In the genomic region with DNA sequence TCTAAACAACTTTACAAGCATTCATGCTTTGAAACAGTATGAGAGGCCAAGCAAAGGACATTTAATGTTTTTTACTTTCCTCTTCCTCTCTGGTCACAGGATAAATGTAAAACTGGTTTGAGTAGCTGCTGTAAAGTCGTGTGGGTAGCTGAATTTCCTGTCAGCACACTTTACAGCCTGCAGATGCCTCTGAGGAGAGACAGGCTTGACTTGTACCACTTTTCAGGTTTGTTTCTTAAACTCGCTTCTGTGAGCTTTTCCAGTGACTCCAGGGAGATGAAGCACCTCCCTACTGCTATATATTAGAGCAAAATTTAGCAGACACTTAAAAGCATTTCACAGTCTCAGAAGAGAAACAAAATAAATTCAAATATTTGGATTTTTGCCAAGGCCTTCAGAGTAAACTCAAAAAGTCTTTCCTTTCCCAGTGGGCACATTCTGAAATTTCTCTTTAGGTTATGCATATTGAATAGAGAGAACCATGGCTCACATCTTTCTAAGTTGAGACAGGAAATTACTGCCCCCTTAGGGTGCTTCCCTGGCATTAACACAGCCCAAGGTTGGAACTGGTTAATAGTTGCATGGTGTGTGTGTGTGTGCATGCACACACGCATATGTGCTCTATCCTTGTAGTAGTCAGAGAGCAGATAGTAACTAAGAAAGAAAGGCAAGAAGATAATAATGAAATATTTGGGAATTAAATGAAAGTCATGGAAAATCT, we compare ENCODE assay signal across 11 cellular contexts.
DNase-seq lines count a peak whose midpoint lies in the region; ATAC-seq, FAIRE-seq and TF ChIP-seq lines count a peak whose summit lies in the region.
"Had no signal": no experiment of that assay in that cellular context is flagged by ENCODE, and none has a peak within 500 bp of the region (broad histone marks: within the 10 kb centered on the region; RNA-seq: fewer than 3 reads in every experiment).

No MANE protein-coding gene starts in this region.

- no peak overlapping the region for H3K4me2 ChIP-seq in H1 (ENCODE audit: insufficient read depth in 1 of 2, low read depth in 2 of 2, low read length in 2 of 2)

- no peak overlapping the region for H3K14ac ChIP-seq in H1 (ENCODE audit: insufficient read length)

- no peak for FAIRE-seq in H1 (lab: Jason Lieb, UNC)
- FAIRE-seq in GM19239 (lab: Jason Lieb, UNC) = no peak

- H3K4me1 ChIP-seq in H1 (replicated peaks in 1 of 4; ENCODE audit: control insufficient read depth in 3 of 4, insufficient read depth in 4 of 4, low read length in 3 of 4) (no peaks in the 10 kb centered on the region), rectal smooth muscle tissue (ENCODE audit: control insufficient read depth, insufficient read depth, low read length) (peaks cover 2% of the 10 kb centered on the region)

- no peak overlapping the region for H3K23ac ChIP-seq in H1 (ENCODE audit: insufficient read length)

- POLR2A ChIA-PET in H1 (lab: Charles Lee; ENCODE audit: partially characterized antibody) = no interaction called here

- H3K9ac ChIP-seq in H1 (replicated peaks in 1 of 4; ENCODE audit: extremely low read depth in 1 of 4, low read depth in 3 of 4, low read length in 3 of 4) = no peak overlapping the region
- no peak overlapping the region for H3K9ac ChIP-seq in rectal smooth muscle tissue (ENCODE audit: low read length)

- no peak for TF ChIP-seq EP300 in H1 (IDR thresholded peaks at IDR 0.05; ENCODE audit: borderline replicate concordance in 1 of 2, low read depth in 2 of 2, low read length in 2 of 2)

- H2BK120ac ChIP-seq in H1 (replicated peaks; ENCODE audit: low read depth, low read length) = no peak overlapping the region

- DNase-seq in KG1 (lab: John Stamatoyannopoulos, UW) (peak; percentile 32), H1 (ENCODE audit: low read depth in 1 of 2, low spot score in 2 of 2) (no peak), GM19239 (ENCODE audit: insufficient read length, low spot score) (no peak), NCI-H2029 treated with DMSO at 0.1 percent for 48 hours (lab: John Stamatoyannopoulos, UW) (no peak)
- DNase-seq: activated naive CD4-positive, alpha-beta T cell treated with anti-CD3 and anti-CD28 coated beads, Interleukin-2, amount 10 ng/mL, durations not matched to agents 7 days and 5 days; NK-92 treated with Interleukin-12 subunit alpha and Interleukin-12 subunit beta, amount 100 ng/mL, for 24 hours had no signal

- no peak overlapping the region for H2AK5ac ChIP-seq in H1 (ENCODE audit: low read depth, low read length)

- H3K27ac ChIP-seq in H1 (ENCODE audit: low read depth, low read length) (no peak overlapping the region), rectal smooth muscle tissue (ENCODE audit: low read depth, low read length) (peak overlapping the region; percentile 19)
- H3K27ac ChIP-seq: epithelial cell of prostate, HL-60 had no signal

- CTCF ChIA-PET in H1 (lab: Charles Lee; ENCODE audit: partially characterized antibody) = interaction anchor here (0.8 to 2.6 kb wide), 6 partner anchors 9 to 524 kb away, joined by 3 to 10 read pairs (median 4); no protein-coding TSS in a partner anchor

- no peak overlapping the region for H2BK20ac ChIP-seq in H1 (ENCODE audit: low read length)

- no peak overlapping the region for H3K18ac ChIP-seq in H1 (ENCODE audit: extremely low read depth, low read length)

- no peak overlapping the region for H4K8ac ChIP-seq in H1 (ENCODE audit: extremely low read depth, insufficient read depth, low read length)

- no peaks in the 10 kb centered on the region for H3K9me3 ChIP-seq in H1 (ENCODE audit: insufficient read depth in 2 of 2, low read depth in 1 of 2, low read length in 1 of 2)

- H3K79me2 ChIP-seq in H1 (ENCODE audit: control insufficient read depth in 1 of 2, insufficient read depth in 2 of 2, low read length in 2 of 2) = no peaks in the 10 kb centered on the region

- H3K23me2 ChIP-seq in H1 (ENCODE audit: low read depth, low read length) = no peaks in the 10 kb centered on the region

- no peaks in the 10 kb centered on the region for H4K20me1 ChIP-seq in H1 (replicated peaks in 1 of 2; ENCODE audit: control insufficient read depth in 1 of 2, insufficient read depth in 2 of 2, low read length in 2 of 2)

- no peak overlapping the region for H3K4ac ChIP-seq in H1 (replicated peaks; ENCODE audit: insufficient read length, low read depth, low read length)

- H4K91ac ChIP-seq in H1 (replicated peaks; ENCODE audit: insufficient read length, low read length) = no peak overlapping the region

- no peak overlapping the region for H3K4me3 ChIP-seq in H1 (ENCODE audit: extremely low read depth in 1 of 4, insufficient read depth in 2 of 4, low read depth in 3 of 4, low read length in 4 of 4)
- H3K4me3 ChIP-seq in rectal smooth muscle tissue (ENCODE audit: low read length) = no peak overlapping the region

- H3K36me3 ChIP-seq in H1 (ENCODE audit: control insufficient read depth in 2 of 4, insufficient read depth in 4 of 4, low read length in 3 of 4) (no peaks in the 10 kb centered on the region), rectal smooth muscle tissue (ENCODE audit: control insufficient read depth, insufficient read depth, low read length) (no peaks in the 10 kb centered on the region)

- H4K5ac ChIP-seq in H1 (ENCODE audit: insufficient read length, low read depth, low read length) = no peak overlapping the region

- H3K79me1 ChIP-seq in H1 (ENCODE audit: low read depth, low read length) = no peaks in the 10 kb centered on the region

- no peak overlapping the region for H2BK12ac ChIP-seq in H1 (ENCODE audit: low read depth, low read length)

- 79% methylated on average over 3 of the region's 3 CpGs; no CpG with 5 or more reads in 1 of the 2 experiments for WGBS in H1 (ENCODE audit: extremely low coverage in 1 of 2, insufficient coverage in 1 of 2, insufficient read length in 1 of 2, insufficient replicate concordance in 2 of 2, low coverage in 1 of 2, low lambda C conversion rate in 2 of 2, missing lambda C conversion rate in 1 of 2), 2 experiments

- peak overlapping the region; percentile 88 for H2AFZ ChIP-seq in H1 (ENCODE audit: low read length)

- TF ChIP-seq CTCF in H1 (IDR thresholded peaks at IDR 0.05; ENCODE audit: control extremely low read depth in 1 of 3, insufficient read depth in 1 of 3, low read depth in 1 of 3, low read length in 3 of 3) = peak in 2 of 3 experiments; percentile 39 to 59; a peak in 2 of 4 replicates

- H3K27me3 ChIP-seq in H1 (replicated peaks in 1 of 4; ENCODE audit: control insufficient read depth in 3 of 4, extremely low read depth in 1 of 4, insufficient read depth in 3 of 4, low read length in 3 of 4) = no peaks in the 10 kb centered on the region
- H3K27me3 ChIP-seq in rectal smooth muscle tissue (ENCODE audit: control insufficient read depth, insufficient read depth, low read length) = no peaks in the 10 kb centered on the region

- ATAC-seq in GM18502 (IDR thresholded peaks at IDR 0.05; ENCODE audit: poor library complexity, unreplicated experiment) (peak; percentile 68), GM21526 (IDR thresholded peaks at IDR 0.05; ENCODE audit: low FRiP score, unreplicated experiment) (no peak)

- no peak overlapping the region for H2BK15ac ChIP-seq in H1 (ENCODE audit: low read length)

- no peak overlapping the region for H2BK5ac ChIP-seq in H1 (ENCODE audit: low read depth, low read length)

- H3K56ac ChIP-seq in H1 (replicated peaks; ENCODE audit: insufficient read length, low read depth, low read length) = no peak overlapping the region

- no peak for TF ChIP-seq POLR2A in H1 (IDR thresholded peaks at IDR 0.05; ENCODE audit: control extremely low read depth in 1 of 2, low read depth in 2 of 2, low read length in 2 of 2)

- peak; percentile 59 to 69 for TF ChIP-seq RAD21 in H1 (IDR thresholded peaks at IDR 0.05 in 1 of 2, conservative IDR thresholded peaks at IDR 0.05 in 1 of 2; ENCODE audit: low read depth in 2 of 2, low read length in 2 of 2)

TF ChIP-seq in H1, 55 proteins besides CTCF, POLR2A, EP300 and RAD21:
- no peak for TF ChIP-seq SP1 (IDR thresholded peaks at IDR 0.05; ENCODE audit: low read depth, low read length)
